ENCODE assay signal across 1 cellular context in genomic region chr11:27088353-27088752, GRCh38.
TF ChIP-seq lines count a peak whose summit lies in the region.

No MANE protein-coding gene starts in this region.

TF ChIP-seq in HEK293, 187 proteins besides CTCF, POLR2A, EP300 and RAD21 (continued from another document):
- TF ChIP-seq PRDM10 (tag by site-specific recombination; IDR thresholded peaks at IDR 0.05) (0 out of 2 replicates have a peak, but pooled peaks have one; percentile 25), ZNF221 (tag by site-specific recombination; IDR thresholded peaks at IDR 0.05; ENCODE audit: borderline replicate concordance) (no peak), ZNF18 (tag by site-specific recombination; IDR thresholded peaks at IDR 0.05) (0 out of 2 replicates have a peak, but pooled peaks have one; percentile 22), ZNF169 (tag by site-specific recombination; IDR thresholded peaks at IDR 0.05) (no peak), ZNF600 (tag by site-specific recombination; IDR thresholded peaks at IDR 0.05) (no peak), ZNF677 (tag by site-specific recombination; IDR thresholded peaks at IDR 0.05) (no peak), KLF7 (tag by site-specific recombination; IDR thresholded peaks at IDR 0.05; ENCODE audit: borderline replicate concordance) (no peak), ZNF530 (tag by site-specific recombination; IDR thresholded peaks at IDR 0.05; ENCODE audit: low read depth) (no peak), ZNF704 (tag by site-specific recombination; IDR thresholded peaks at IDR 0.05) (no peak), IKZF3 (tag by site-specific recombination; IDR thresholded peaks at IDR 0.05) (peak; percentile 50; the same call in 1 of the 2 replicates), ZNF266 (tag by site-specific recombination; IDR thresholded peaks at IDR 0.05; ENCODE audit: low read depth) (no peak), SCRT2 (tag by site-specific recombination; IDR thresholded peaks at IDR 0.05) (no peak), ZBTB44 (tag by site-specific recombination; IDR thresholded peaks at IDR 0.05) (0 out of 2 replicates have a peak, but pooled peaks have one; percentile 33), ZNF843 (tag by site-specific recombination; IDR thresholded peaks at IDR 0.05) (peak; percentile 91), ZNF214 (tag by site-specific recombination; IDR thresholded peaks at IDR 0.05; ENCODE audit: borderline replicate concordance) (no peak), ZFP3 (tag by site-specific recombination; IDR thresholded peaks at IDR 0.05; ENCODE audit: low read depth) (no peak), ZNF571 (tag by site-specific recombination; IDR thresholded peaks at IDR 0.05) (no peak), ZNF37A (tag by site-specific recombination; IDR thresholded peaks at IDR 0.05) (no peak), ZNF560 (tag by site-specific recombination; IDR thresholded peaks at IDR 0.05; ENCODE audit: borderline replicate concordance) (no peak), ZNF549 (tag by site-specific recombination; IDR thresholded peaks at IDR 0.05) (no peak), ZNF830 (tag by site-specific recombination; IDR thresholded peaks at IDR 0.05; ENCODE audit: low read depth) (no peak), RBAK (tag by site-specific recombination; IDR thresholded peaks at IDR 0.05) (no peak), KLF17 (tag by site-specific recombination; IDR thresholded peaks at IDR 0.05) (no peak), ZNF2 (tag by site-specific recombination; IDR thresholded peaks at IDR 0.05) (no peak), ZSCAN30 (tag by site-specific recombination; IDR thresholded peaks at IDR 0.05) (no peak), KLF10 (tag by site-specific recombination; IDR thresholded peaks at IDR 0.05) (no peak), GLIS2 (tag by site-specific recombination; IDR thresholded peaks at IDR 0.05) (no peak), ZNF791 (tag by site-specific recombination; IDR thresholded peaks at IDR 0.05) (no peak), ZIC2 (tag by site-specific recombination; IDR thresholded peaks at IDR 0.05) (no peak), ZNF785 (tag by site-specific recombination; IDR thresholded peaks at IDR 0.05) (no peak)
